ENCODE assay signal across 12 cellular contexts in genomic region chr10:129949411-129950335, GRCh38. TPM values are rescaled to one million over a fixed set of nuclear protein-coding genes. Genes with fewer than 3 reads are reported as not detected.
DNase-seq lines count a peak whose midpoint lies in the region; ATAC-seq and TF ChIP-seq lines count a peak whose summit lies in the region.
"Had no signal": no experiment of that assay in that cellular context is flagged by ENCODE, and none has a peak within 500 bp of the region (broad histone marks: within the 10 kb centered on the region; RNA-seq: fewer than 3 reads in every experiment).

No MANE protein-coding gene starts in this region.

- intact Hi-C loops in heart left ventricle (cut with DNase I), result loop anchor here in 2 of 10 donors (5.0 kb wide), 1 partner anchor 57 kb away; no protein-coding TSS in a partner anchor
- intact Hi-C loops in posterior vena cava (cut with DNase I), result no loop called here
- intact Hi-C loops in activated CD4-positive, alpha-beta T cell treated with anti-CD3 and anti-CD28 coated beads, Interleukin-2, amount 10 ng/mL, durations not matched to agents 24 days and 14 days (cut with micrococcal nuclease), result no loop called here

- DNase-seq in ELF-1 (ENCODE audit: low read depth, low spot score) (peak; percentile 70), SK-N-DZ (ENCODE audit: low spot score) (peak; percentile 84), heart left ventricle (peak; percentile 87 to 89 (median 88)), posterior vena cava (ENCODE audit: low spot score) (peak; percentile 82), DMS79 treated with DMSO at 0.1 percent for 48 hours (lab: John Stamatoyannopoulos, UW) (no peak)
- DNase-seq in stimulated activated CD4-positive, alpha-beta T cell treated with anti-CD3 and anti-CD28 coated beads, Interleukin-15, amount 100 ng/mL, for 24 hours, result no peak
- DNase-seq in activated CD4-positive, alpha-beta T cell treated with anti-CD3 and anti-CD28 coated beads, Interleukin-2, amount 10 ng/mL, durations not matched to agents 24 days and 14 days, result no peak
- DNase-seq: CD4-positive, alpha-beta T cell; NCI-H146; SIG-M5 had no signal

- H3K9me3 Mint-ChIP-seq in activated CD4-positive, alpha-beta T cell treated with anti-CD3 and anti-CD28 coated beads, Interleukin-2, amount 10 ng/mL, durations not matched to agents 24 days and 14 days, result no peaks in the 10 kb centered on the region
- H3K9me3 Mint-ChIP-seq: CD4-positive, alpha-beta T cell had no signal

- no peaks in the 10 kb centered on the region for H3K36me3 Mint-ChIP-seq in activated CD4-positive, alpha-beta T cell treated with anti-CD3 and anti-CD28 coated beads, Interleukin-2, amount 10 ng/mL, durations not matched to agents 24 days and 14 days (ENCODE audit: low read depth)

- no peak for TF ChIP-seq CTCF in heart left ventricle (IDR thresholded peaks at IDR 0.05)

- H3K9me3 ChIP-seq in heart left ventricle, result no peaks in the 10 kb centered on the region
- H3K9me3 ChIP-seq: ascending aorta had no signal

- no peak overlapping the region for H3K4me3 Mint-ChIP-seq in activated CD4-positive, alpha-beta T cell treated with anti-CD3 and anti-CD28 coated beads, Interleukin-2, amount 10 ng/mL, durations not matched to agents 24 days and 14 days
- H3K4me3 Mint-ChIP-seq: CD4-positive, alpha-beta T cell had no signal

- no peaks in the 10 kb centered on the region for H3K36me3 ChIP-seq in heart left ventricle
- H3K36me3 ChIP-seq: ascending aorta had no signal

- TF ChIP-seq POLR2A in heart left ventricle (IDR thresholded peaks at IDR 0.05), result peak in 1 of 2 donors; percentile 17

- H3K27ac ChIP-seq in heart left ventricle, result peak overlapping the region; percentile 48 to 94 (median 88)
- H3K27ac ChIP-seq: ascending aorta had no signal

- peaks cover 13% of the 10 kb centered on the region for H3K27me3 Mint-ChIP-seq in activated CD4-positive, alpha-beta T cell treated with anti-CD3 and anti-CD28 coated beads, Interleukin-2, amount 10 ng/mL, durations not matched to agents 24 days and 14 days

- H3K4me3 ChIP-seq in heart left ventricle, result peak overlapping the region in 6 of 12 donors; percentile 2 to 37 (median 29)
- H3K4me3 ChIP-seq: ascending aorta had no signal

- ATAC-seq in heart left ventricle, result peak; percentile 65 to 76 (median 70)
- ATAC-seq in HG03571 (IDR thresholded peaks at IDR 0.05; ENCODE audit: unreplicated experiment), result no peak

- H3K4me1 Mint-ChIP-seq in activated CD4-positive, alpha-beta T cell treated with anti-CD3 and anti-CD28 coated beads, Interleukin-2, amount 10 ng/mL, durations not matched to agents 24 days and 14 days, result no peaks in the 10 kb centered on the region

- H3K27ac Mint-ChIP-seq in activated CD4-positive, alpha-beta T cell treated with anti-CD3 and anti-CD28 coated beads, Interleukin-2, amount 10 ng/mL, durations not matched to agents 24 days and 14 days, result no peak overlapping the region
- H3K27ac Mint-ChIP-seq: CD4-positive, alpha-beta T cell had no signal

- peaks cover 13 to 84% (median 65%) of the 10 kb centered on the region in 12 donors for H3K4me1 ChIP-seq in heart left ventricle

- WGBS in heart left ventricle, 4 donors, result 29 to 37% (median 36%) methylated on average over 22 to 27 of the region's 27 CpGs

- H3K27me3 ChIP-seq in heart left ventricle, result peaks cover 0 to 9% (median 0%) of the 10 kb centered on the region in 9 donors
- H3K27me3 ChIP-seq: ascending aorta had no signal

RNA-seq across cellular contexts. Expression of gene EBF3, which starts 14.4 kb away (rescaled TPM):
- polyA plus RNA-seq in SK-N-DZ (2014; cell fraction: cytosol; rRNA removed), result 16.3 and 17.2 TPM in 2 replicates
- 18.2 and 24.6 TPM in 2 replicates for polyA plus RNA-seq in SK-N-DZ (2014; cell fraction: nucleus; rRNA removed)
- total RNA-seq in heart left ventricle, result 1 to 10 TPM; 3.6 to 8.8 (median 7.2) TPM
- 1 to 10 TPM; 4.3 TPM for polyA plus RNA-seq in heart left ventricle
- 1 to 10 TPM; 8.7 to 9.1 TPM for total RNA-seq in posterior vena cava
- not detected in 2 replicates for total RNA-seq in activated CD4-positive, alpha-beta T cell treated with anti-CD3 and anti-CD28 coated beads, Interleukin-2, amount 10 ng/mL, durations not matched to agents 24 days and 14 days
- total RNA-seq: CD4-positive, alpha-beta T cell had no signal

Comparison
In these comparisons a context has a peak if more than half of its experiments do, and no peak if none do; other contexts are left out.
1. DNase-seq: peak in ELF-1 (single experiment), SK-N-DZ (single experiment), heart left ventricle (5 of 5) and posterior vena cava (single experiment); none in stimulated activated CD4-positive, alpha-beta T cell treated with anti-CD3 and anti-CD28 coated beads, Interleukin-15, amount 100 ng/mL, for 24 hours (single experiment), activated CD4-positive, alpha-beta T cell treated with anti-CD3 and anti-CD28 coated beads, Interleukin-2, amount 10 ng/mL, durations not matched to agents 24 days and 14 days (single experiment) and DMS79 treated with DMSO at 0.1 percent for 48 hours (single experiment).